16 cellular contexts compared by ENCODE assay signal in the genomic region with DNA sequence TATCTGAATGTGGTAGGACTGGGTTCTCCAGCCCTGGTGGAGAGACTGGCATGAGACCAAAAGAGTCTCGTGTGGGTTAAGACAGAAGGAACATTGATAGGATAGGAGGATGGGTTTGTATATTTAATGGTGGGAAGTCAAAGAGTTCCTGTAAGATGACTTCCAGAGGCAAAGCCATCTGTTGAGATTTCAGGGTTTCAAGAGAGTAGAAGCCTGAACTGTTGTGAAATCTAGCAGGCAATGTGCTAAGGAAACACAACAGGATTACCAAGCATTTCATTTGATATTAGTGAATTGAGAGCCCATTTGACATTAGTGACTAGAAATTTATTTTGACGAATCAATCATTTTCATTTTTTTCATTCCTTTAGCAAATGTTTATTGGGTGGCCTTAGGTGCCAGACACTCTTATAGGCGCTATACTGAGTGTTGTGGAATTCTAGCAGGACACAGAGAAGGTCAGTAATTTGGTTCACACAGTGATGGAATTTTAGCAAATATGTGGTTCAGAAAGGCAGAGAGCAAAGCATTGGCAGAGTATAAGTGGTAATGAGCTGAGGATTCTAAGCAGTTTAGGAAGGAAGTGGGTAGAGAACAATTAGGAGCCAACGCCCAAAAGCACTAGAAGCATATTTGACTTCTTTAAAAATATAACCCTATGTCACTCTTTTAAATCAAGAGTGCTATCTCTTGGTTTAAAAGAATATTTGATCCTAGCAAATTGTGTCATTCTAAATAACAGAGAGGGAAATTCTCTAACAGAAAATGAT.
A peak's percentile ranks its signal among the peaks of the same experiment; 100 is the strongest.
DNase-seq lines count a peak whose midpoint lies in the region; ATAC-seq, FAIRE-seq and TF ChIP-seq lines count a peak whose summit lies in the region.
"Had no signal": no experiment of that assay in that cellular context is flagged by ENCODE, and none has a peak within 500 bp of the region (broad histone marks: within the 10 kb centered on the region; RNA-seq: fewer than 3 reads in every experiment).

No MANE protein-coding gene starts in this region.

- no peak for FAIRE-seq in HTR-8/SVneo (lab: Jason Lieb, UNC)
- FAIRE-seq: GM12891 had no signal

- POLR2A ChIA-PET in PC-9 (lab: Charles Lee; ENCODE audit: unreplicated experiment): no interaction called here

- TF ChIP-seq CTCF in heart left ventricle (IDR thresholded peaks at IDR 0.05) (no peak), PC-9 (conservative IDR thresholded peaks at IDR 0.05) (no peak), fibroblast of pulmonary artery (IDR thresholded peaks at IDR 0.05; ENCODE audit: low read length, missing control alignments) (no peak), tibial artery (IDR thresholded peaks at IDR 0.05) (no peak), vagina (IDR thresholded peaks at IDR 0.05) (no peak)

- intact Hi-C loops in Right ventricle myocardium superior (cut with DNase I) (no loop called here), heart left ventricle (cut with DNase I) (no loop called here), PC-9 (cut with micrococcal nuclease; ENCODE audit: unreplicated experiment) (no loop called here), tibial artery (cut with DNase I; ENCODE audit: low total_unique reads) (no loop called here), vagina (cut with DNase I) (no loop called here)

- 0 out of 2 replicates have a peak overlapping the region, but pooled peaks have one; percentile 4 for H2AFZ ChIP-seq in PC-9

- no peaks in the 10 kb centered on the region; the same call in 1 of the 2 replicates for H3F3A ChIP-seq in PC-9 (ENCODE audit: insufficient read depth, low read depth)

- H3K27me3 ChIP-seq in heart left ventricle (no peaks in the 10 kb centered on the region), PC-9 (ENCODE audit: insufficient read depth, low read depth) (no peaks in the 10 kb centered on the region), tibial artery (no peaks in the 10 kb centered on the region), vagina (no peaks in the 10 kb centered on the region)
- H3K27me3 ChIP-seq: uterus had no signal

- H3K9me2 ChIP-seq in PC-9 (ENCODE audit: insufficient read depth): no peaks in the 10 kb centered on the region

- no peak for DNase-seq in Right ventricle myocardium superior
- DNase-seq in heart left ventricle: no peak
- DNase-seq in PC-9: no peak
- peak; percentile 37 for DNase-seq in fibroblast of pulmonary artery (ENCODE audit: low read depth)
- no peak for DNase-seq in tibial artery
- no peak for DNase-seq in HTR-8/SVneo (ENCODE audit: insufficient read length, low spot score)
- no peak for DNase-seq in vagina (ENCODE audit: extremely low spot score in 2 of 2)
- DNase-seq: activated gamma-delta T cell, DND-41, Karpas-422, midbrain, uterus had no signal

- CTCF ChIA-PET in PC-9 (lab: Charles Lee): no interaction called here

- H3K36me3 ChIP-seq in heart left ventricle: no peaks in the 10 kb centered on the region
- no peaks in the 10 kb centered on the region for H3K36me3 ChIP-seq in PC-9 (ENCODE audit: low read depth)
- H3K36me3 ChIP-seq in tibial artery: no peaks in the 10 kb centered on the region
- H3K36me3 ChIP-seq in vagina: no peaks in the 10 kb centered on the region
- H3K36me3 ChIP-seq: prostate gland, uterus had no signal

- H3K4me1 ChIP-seq in heart left ventricle (peaks cover 0 to 25% (median 0%) of the 10 kb centered on the region in 12 donors), PC-9 (replicated peaks; ENCODE audit: insufficient read depth) (no peaks in the 10 kb centered on the region), tibial artery (peaks cover 0 to 17% (median 0%) of the 10 kb centered on the region in 4 donors), vagina (no peaks in the 10 kb centered on the region)
- H3K4me1 ChIP-seq: prostate gland, uterus had no signal

- no TSS peak for BruUV-seq in PC-9 (replicated peaks; lab: Mats Ljungman, UMichigan)

- H3K27ac ChIP-seq in heart left ventricle (peak overlapping the region in 4 of 12 donors; percentile 4 to 72 (median 24)), PC-9 (no peak overlapping the region), tibial artery (peak overlapping the region; percentile 5 to 42), vagina (no peak overlapping the region)
- H3K27ac ChIP-seq: epithelial cell of prostate, prostate gland, uterus had no signal

- no peak overlapping the region for H3K4me2 ChIP-seq in PC-9

- 63 to 77% (median 66%) methylated on average over 4 of the region's 4 CpGs for WGBS in heart left ventricle, 4 donors

- TF ChIP-seq POLR2A in heart left ventricle (IDR thresholded peaks at IDR 0.05): no peak
- TF ChIP-seq POLR2A in vagina (IDR thresholded peaks at IDR 0.05): no peak

- H3K4me3 ChIP-seq in heart left ventricle: no peak overlapping the region
- H3K4me3 ChIP-seq in PC-9: no peak overlapping the region
- no peak overlapping the region for H3K4me3 ChIP-seq in fibroblast of pulmonary artery (replicated peaks; ENCODE audit: low read depth, low read length)
- H3K4me3 ChIP-seq in tibial artery: no peak overlapping the region
- no peak overlapping the region for H3K4me3 ChIP-seq in vagina
- H3K4me3 ChIP-seq: prostate gland, uterus had no signal

- no peaks in the 10 kb centered on the region for H3K79me2 ChIP-seq in PC-9 (ENCODE audit: low read depth)

- H4K20me1 ChIP-seq in PC-9 (ENCODE audit: insufficient read depth): no peaks in the 10 kb centered on the region

- H3K9me3 ChIP-seq in heart left ventricle (peaks cover 0 to 21% (median 8%) of the 10 kb centered on the region in 12 donors), PC-9 (ENCODE audit: insufficient read depth, low read depth) (no peaks in the 10 kb centered on the region; the same call in 1 of the 2 replicates), tibial artery (peaks cover 0 to 6% (median 5%) of the 10 kb centered on the region in 3 donors), vagina (no peaks in the 10 kb centered on the region)
- H3K9me3 ChIP-seq: prostate gland, uterus had no signal

- peak; percentile 27 for ATAC-seq in Right ventricle myocardium superior (ENCODE audit: poor library complexity)
- no peak for ATAC-seq in heart left ventricle
- ATAC-seq in GM21723 (IDR thresholded peaks at IDR 0.05; ENCODE audit: unreplicated experiment): no peak

Comparison
In these comparisons a context has a peak if more than half of its experiments do, and no peak if none do; other contexts are left out.
1. H3K27ac ChIP-seq: peak in tibial artery (2 of 2); none in PC-9 (single experiment) and vagina (single experiment).